ENCODE assay signal across 9 cellular contexts in genomic region chr1:93701619-93702018, GRCh38. TPM values are rescaled to one million over a fixed set of nuclear protein-coding genes. Genes with fewer than 3 reads are reported as not detected.
A peak's percentile ranks its signal among the peaks of the same experiment; 100 is the strongest.
DNase-seq lines count a peak whose midpoint lies in the region; ATAC-seq and TF ChIP-seq lines count a peak whose summit lies in the region.
"Had no signal": no experiment of that assay in that cellular context is flagged by ENCODE, and none has a peak within 500 bp of the region (broad histone marks: within the 10 kb centered on the region; RNA-seq: fewer than 3 reads in every experiment).

No MANE protein-coding gene starts in this region.

- H3K27me3 ChIP-seq in esophagus muscularis mucosa: no peaks in the 10 kb centered on the region

- intact Hi-C loops in esophagus muscularis mucosa (cut with DNase I): no loop called here

- H3K36me3 ChIP-seq in esophagus muscularis mucosa: no peaks in the 10 kb centered on the region

- H3K4me1 ChIP-seq in esophagus muscularis mucosa: peaks cover 11 to 19% (median 16%) of the 10 kb centered on the region in 4 donors

- ATAC-seq in omental fat pad (ENCODE audit: low FRiP score) (peak; percentile 72), HG03565 (IDR thresholded peaks at IDR 0.05; ENCODE audit: unreplicated experiment) (no peak), GM18520 (IDR thresholded peaks at IDR 0.05; ENCODE audit: unreplicated experiment) (no peak)

- H3K4me3 ChIP-seq in esophagus muscularis mucosa: no peak overlapping the region

- H3K4me1 Mint-ChIP-seq in chondrocyte (ENCODE audit: low read depth): peaks cover 29% of the 10 kb centered on the region
- H3K4me1 Mint-ChIP-seq: immature natural killer cell had no signal

- TF ChIP-seq CTCF in chondrocyte (IDR thresholded peaks at IDR 0.05) (no peak), omental fat pad (IDR thresholded peaks at IDR 0.05) (no peak), GM10266 (IDR thresholded peaks at IDR 0.05; ENCODE audit: control insufficient read depth, insufficient read depth, low read depth, missing control alignments) (no peak), esophagus muscularis mucosa (IDR thresholded peaks at IDR 0.05) (no peak)

- no peaks in the 10 kb centered on the region for H3K9me3 ChIP-seq in esophagus muscularis mucosa

- TF ChIP-seq EP300 in esophagus muscularis mucosa (IDR thresholded peaks at IDR 0.05): no peak

- DNase-seq in DMS53 (lab: John Stamatoyannopoulos, UW) (peak; percentile 88), HT-29 (ENCODE audit: low spot score) (peak; percentile 96), chondrocyte (ENCODE audit: low spot score) (no peak), omental fat pad (ENCODE audit: low spot score) (no peak), GM10266 (ENCODE audit: extremely low spot score) (no peak), esophagus muscularis mucosa (ENCODE audit: extremely low spot score) (no peak)
- DNase-seq: immature natural killer cell had no signal

- peak overlapping the region; percentile 83 for H3K27ac Mint-ChIP-seq in chondrocyte (ENCODE audit: unreplicated experiment)
- H3K27ac Mint-ChIP-seq: immature natural killer cell had no signal

- H3K36me3 Mint-ChIP-seq in chondrocyte (ENCODE audit: low read depth): no peaks in the 10 kb centered on the region
- H3K36me3 Mint-ChIP-seq: immature natural killer cell had no signal

- no peaks in the 10 kb centered on the region for H3K27me3 Mint-ChIP-seq in chondrocyte (ENCODE audit: low read depth)

- H3K27ac ChIP-seq in esophagus muscularis mucosa (replicated peaks in 1 of 4): no peak overlapping the region

- no peaks in the 10 kb centered on the region for H3K9me3 Mint-ChIP-seq in chondrocyte (ENCODE audit: low read depth)
- H3K9me3 Mint-ChIP-seq: immature natural killer cell had no signal

- no peak overlapping the region for H3K4me3 Mint-ChIP-seq in chondrocyte (ENCODE audit: unreplicated experiment)
- H3K4me3 Mint-ChIP-seq: immature natural killer cell had no signal

- TF ChIP-seq POLR2A in esophagus muscularis mucosa (IDR thresholded peaks at IDR 0.05; ENCODE audit: low read depth): no peak

RNA-seq across cellular contexts. Expression of gene BCAR3, which starts 20.0 kb away (rescaled TPM):
- 48.5 and 49.4 TPM in 2 replicates for total RNA-seq in HT-29 (2014; rRNA removed; shearing (Covaris generic))
- 12.1 to 20.6 TPM (median 18.5 TPM) in 3 replicates for total RNA-seq in chondrocyte
- total RNA-seq in omental fat pad: 10 to 100 TPM; 43.7 to 73.5 (median 45.8) TPM
- total RNA-seq in esophagus muscularis mucosa: 10 to 100 TPM; 20.2 to 47.2 (median 32.3) TPM

Comparison
In these comparisons a context has a peak if more than half of its experiments do, and no peak if none do; other contexts are left out.
1. DNase-seq: peak in DMS53 (single experiment) and HT-29 (single experiment); none in chondrocyte (single experiment), omental fat pad (single experiment), GM10266 (single experiment) and esophagus muscularis mucosa (single experiment).